26 cellular contexts compared by ENCODE assay signal in the genomic region with DNA sequence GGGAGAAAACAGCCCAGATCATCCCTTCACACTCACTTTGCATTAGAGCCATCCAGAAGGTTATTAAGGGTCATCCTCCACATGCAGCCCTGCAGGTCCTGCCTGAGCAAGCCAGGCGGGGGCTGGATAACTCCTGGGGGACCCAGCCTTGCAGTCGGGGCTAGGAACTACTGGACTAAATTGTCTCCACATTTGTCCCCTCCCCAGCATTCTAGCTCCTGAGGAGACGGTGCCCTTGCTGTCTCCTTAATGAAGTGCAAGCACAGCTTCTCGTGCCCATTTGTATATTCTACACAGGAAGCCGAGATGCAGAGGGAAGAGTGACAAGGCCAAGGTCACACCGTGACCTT.
"Had no signal": no experiment of that assay in that cellular context is flagged by ENCODE, and none has a peak within 500 bp of the region (broad histone marks: within the 10 kb centered on the region; RNA-seq: fewer than 3 reads in every experiment).

No MANE protein-coding gene starts in this region.

- H3K27me3 Mint-ChIP-seq: activated CD4-positive, alpha-beta T cell treated with anti-CD3 and anti-CD28 coated beads, Interleukin-2, amount 10 ng/mL, durations not matched to agents 7 days and 5 days; activated T-cell treated with anti-CD3 and anti-CD28 coated beads, Interleukin-2, amount 50 U/mL, for 24 hours; dendritic cell treated with granulocyte-macrophage colony-stimulating factor and Interleukin-4, amounts not matched to agents 40 ng/mL and 50 ng/mL, for 4 days had no signal

- H3K4me1 Mint-ChIP-seq: activated CD4-positive, alpha-beta memory T cell treated with anti-CD3 and anti-CD28 coated beads, Interleukin-2, amount 10 ng/mL, durations not matched to agents 7 days and 5 days; activated CD4-positive, alpha-beta T cell treated with anti-CD3 and anti-CD28 coated beads, Interleukin-2, amount 10 ng/mL, durations not matched to agents 7 days and 5 days; immature natural killer cell had no signal

- H3K9me3 Mint-ChIP-seq: activated CD4-positive, alpha-beta T cell treated with anti-CD3 and anti-CD28 coated beads, Interleukin-2, amount 10 ng/mL, durations not matched to agents 7 days and 5 days; dendritic cell treated with granulocyte-macrophage colony-stimulating factor and Interleukin-4, amounts not matched to agents 40 ng/mL and 50 ng/mL, for 4 days; immature natural killer cell; T-helper 1 cell treated with Interleukin-12 subunit alpha and Interleukin-12 subunit beta and Interleukin-4 antibody, amounts not matched to agents 30 μg/mL and 1 μg/mL, for 36 hours had no signal

- H3K27me3 ChIP-seq: breast epithelium, neutrophil, pancreas, testis, transverse colon had no signal

- H3K36me3 Mint-ChIP-seq: immature natural killer cell had no signal

- H3K4me1 ChIP-seq: breast epithelium had no signal

- H3K27ac Mint-ChIP-seq: activated CD4-positive, alpha-beta memory T cell treated with anti-CD3 and anti-CD28 coated beads, Interleukin-2, amount 10 ng/mL, durations not matched to agents 7 days and 5 days; activated CD4-positive, alpha-beta T cell treated with anti-CD3 and anti-CD28 coated beads, Interleukin-2, amount 10 ng/mL, durations not matched to agents 7 days and 5 days; activated T-cell treated with anti-CD3 and anti-CD28 coated beads, Interleukin-2, amount 50 U/mL, for 24 hours; dendritic cell treated with granulocyte-macrophage colony-stimulating factor and Interleukin-4, amounts not matched to agents 40 ng/mL and 50 ng/mL, for 4 days; endodermal cell; immature natural killer cell; naive thymus-derived CD4-positive, alpha-beta T cell; T-helper 1 cell treated with Interleukin-12 subunit alpha and Interleukin-12 subunit beta and Interleukin-4 antibody, amounts not matched to agents 30 μg/mL and 1 μg/mL, for 36 hours had no signal

- H3K4me3 Mint-ChIP-seq: activated CD4-positive, alpha-beta memory T cell treated with anti-CD3 and anti-CD28 coated beads, Interleukin-2, amount 10 ng/mL, durations not matched to agents 7 days and 5 days; activated CD4-positive, alpha-beta T cell treated with anti-CD3 and anti-CD28 coated beads, Interleukin-2, amount 10 ng/mL, durations not matched to agents 7 days and 5 days; activated T-cell treated with anti-CD3 and anti-CD28 coated beads, Interleukin-2, amount 50 U/mL, for 24 hours; dendritic cell treated with granulocyte-macrophage colony-stimulating factor and Interleukin-4, amounts not matched to agents 40 ng/mL and 50 ng/mL, for 4 days; endodermal cell; immature natural killer cell; naive thymus-derived CD4-positive, alpha-beta T cell; T-helper 1 cell treated with Interleukin-12 subunit alpha and Interleukin-12 subunit beta and Interleukin-4 antibody, amounts not matched to agents 30 μg/mL and 1 μg/mL, for 36 hours had no signal

- DNase-seq: activated CD4-positive, alpha-beta memory T cell treated with anti-CD3 and anti-CD28 coated beads, Interleukin-2, amount 10 ng/mL, durations not matched to agents 7 days and 5 days; activated CD4-positive, alpha-beta T cell treated with anti-CD3 and anti-CD28 coated beads, Interleukin-2, amount 10 ng/mL, durations not matched to agents 7 days and 5 days; activated CD4-positive, CD25-positive, alpha-beta regulatory T cell treated with anti-CD3 and anti-CD28 coated beads, Interleukin-2, amount 50 U/mL, for 72 hours; activated CD8-positive, alpha-beta memory T cell treated with anti-CD3 and anti-CD28 coated beads, Interleukin-2, amount 50 U/mL, for 48 hours; activated gamma-delta T cell; activated naive CD4-positive, alpha-beta T cell treated with anti-CD3 and anti-CD28 coated beads, Interleukin-2, amount 50 U/mL, for 16 hours; activated T-cell treated with anti-CD3 and anti-CD28 coated beads, Interleukin-2, amount 50 U/mL, for 24 hours; central memory CD4-positive, alpha-beta T cell; endodermal cell; immature natural killer cell; naive thymus-derived CD4-positive, alpha-beta T cell; pancreas; stimulated activated CD4-positive, alpha-beta T cell treated with anti-CD3 and anti-CD28 coated beads, Interleukin-12 subunit alpha, Interleukin-12 subunit beta, amount 100 ng/mL, for 4 hours; stimulated activated CD4-positive, alpha-beta T cell treated with anti-CD3 and anti-CD28 coated beads, Interleukin-4, amount 100 ng/mL, for 1 hour; stimulated activated naive CD8-positive, alpha-beta T cell treated with anti-CD3 and anti-CD28 coated beads, Interleukin-15, Interleukin-2, amounts not matched to agents 100 U/mL and 50 U/mL, for 24 hours; SW 1271; T-helper 9 cell; transverse colon had no signal

- H3K27ac ChIP-seq: neutrophil, pancreas, testis, transverse colon, WERI-Rb-1 had no signal

- H3K4me3 ChIP-seq: breast epithelium, pancreas, testis, transverse colon had no signal

- H3K36me3 ChIP-seq: breast epithelium, neutrophil, pancreas, transverse colon, WERI-Rb-1 had no signal

- H3K9me3 ChIP-seq: breast epithelium, neutrophil, pancreas, testis, transverse colon had no signal

- ATAC-seq: esophagus mucosa; naive thymus-derived CD4-positive, alpha-beta T cell; pancreas; stimulated activated naive CD8-positive, alpha-beta T cell treated with anti-CD3 and anti-CD28 coated beads, Interleukin-15, Interleukin-2, amounts not matched to agents 100 U/mL and 50 U/mL, for 24 hours had no signal

- FAIRE-seq: kidney, pancreas had no signal
